1 cellular context compared by ENCODE assay signal in the genomic region with DNA sequence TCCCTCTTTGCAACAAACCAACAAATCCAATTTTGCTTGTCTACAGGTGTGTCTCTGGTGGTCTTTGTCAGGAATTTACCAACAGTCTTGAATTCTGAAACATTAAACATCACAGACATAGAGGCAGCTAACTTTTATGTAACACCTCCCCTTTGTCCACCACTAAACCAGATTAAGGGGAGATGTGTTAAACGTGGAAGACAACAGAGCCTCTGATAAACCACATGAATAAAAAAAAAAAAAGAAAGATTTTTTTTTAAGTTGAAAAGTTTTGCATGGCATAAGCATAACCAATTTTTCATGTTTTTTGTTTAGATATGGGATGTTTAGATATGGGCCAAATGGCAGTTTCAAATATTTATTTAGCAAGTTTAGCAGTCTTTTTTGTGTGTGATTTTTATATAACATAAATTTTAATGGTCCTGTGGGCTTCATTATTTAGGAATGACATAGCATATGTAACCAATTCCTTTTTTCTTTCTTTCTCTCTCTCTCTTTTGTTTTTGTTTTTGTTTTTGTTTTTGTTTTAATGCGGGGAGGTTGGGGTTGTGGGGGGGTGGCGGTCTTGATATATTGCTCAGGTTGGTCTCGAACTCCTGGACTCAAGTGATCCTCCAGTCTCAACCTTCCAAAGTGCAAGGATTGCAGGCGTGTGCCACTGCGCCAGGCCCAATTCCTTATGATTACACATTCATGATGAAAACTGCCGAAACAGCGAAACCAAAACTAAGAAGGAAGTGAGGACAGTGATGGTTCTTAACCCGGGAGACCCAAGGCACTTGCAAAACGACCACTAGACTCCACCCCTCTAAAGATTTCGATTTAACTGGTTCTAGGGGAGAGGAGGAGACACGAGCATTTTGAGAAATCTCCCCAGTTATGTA.
TF ChIP-seq lines count a peak whose summit lies in the region.

No MANE protein-coding gene starts in this region.

TF ChIP-seq in K562, 482 proteins besides CTCF, POLR2A, EP300 and RAD21 (continued from another document):
- TF ChIP-seq, protein P1, sequence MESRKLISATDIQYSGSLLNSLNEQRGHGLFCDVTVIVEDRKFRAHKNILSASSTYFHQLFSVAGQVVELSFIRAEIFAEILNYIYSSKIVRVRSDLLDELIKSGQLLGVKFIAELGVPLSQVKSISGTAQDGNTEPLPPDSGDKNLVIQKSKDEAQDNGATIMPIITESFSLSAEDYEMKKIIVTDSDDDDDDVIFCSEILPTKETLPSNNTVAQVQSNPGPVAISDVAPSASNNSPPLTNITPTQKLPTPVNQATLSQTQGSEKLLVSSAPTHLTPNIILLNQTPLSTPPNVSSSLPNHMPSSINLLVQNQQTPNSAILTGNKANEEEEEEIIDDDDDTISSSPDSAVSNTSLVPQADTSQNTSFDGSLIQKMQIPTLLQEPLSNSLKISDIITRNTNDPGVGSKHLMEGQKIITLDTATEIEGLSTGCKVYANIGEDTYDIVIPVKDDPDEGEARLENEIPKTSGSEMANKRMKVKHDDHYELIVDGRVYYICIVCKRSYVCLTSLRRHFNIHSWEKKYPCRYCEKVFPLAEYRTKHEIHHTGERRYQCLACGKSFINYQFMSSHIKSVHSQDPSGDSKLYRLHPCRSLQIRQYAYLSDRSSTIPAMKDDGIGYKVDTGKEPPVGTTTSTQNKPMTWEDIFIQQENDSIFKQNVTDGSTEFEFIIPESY (CRISPR knock-in tag; IDR thresholded peaks at IDR 0.05), result no peak
- TF ChIP-seq SMAD4 (CRISPR knock-in tag; conservative IDR thresholded peaks at IDR 0.05) (no peak), SUPT5H (IDR thresholded peaks at IDR 0.05) (no peak), PCBP2 (IDR thresholded peaks at IDR 0.05; ENCODE audit: low read depth, low read length, poor library complexity, severe bottlenecking) (no peak), XRCC5 (IDR thresholded peaks at IDR 0.05; ENCODE audit: low read depth, low read length) (no peak), DNMT1 (IDR thresholded peaks at IDR 0.05) (no peak), ESRRA (IDR thresholded peaks at IDR 0.05; ENCODE audit: borderline replicate concordance, low read depth) (no peak), BCOR (IDR thresholded peaks at IDR 0.05) (peak; percentile 74), SNIP1 (IDR thresholded peaks at IDR 0.05; ENCODE audit: low read depth) (peak; percentile 47)
- TF ChIP-seq, protein P2, sequence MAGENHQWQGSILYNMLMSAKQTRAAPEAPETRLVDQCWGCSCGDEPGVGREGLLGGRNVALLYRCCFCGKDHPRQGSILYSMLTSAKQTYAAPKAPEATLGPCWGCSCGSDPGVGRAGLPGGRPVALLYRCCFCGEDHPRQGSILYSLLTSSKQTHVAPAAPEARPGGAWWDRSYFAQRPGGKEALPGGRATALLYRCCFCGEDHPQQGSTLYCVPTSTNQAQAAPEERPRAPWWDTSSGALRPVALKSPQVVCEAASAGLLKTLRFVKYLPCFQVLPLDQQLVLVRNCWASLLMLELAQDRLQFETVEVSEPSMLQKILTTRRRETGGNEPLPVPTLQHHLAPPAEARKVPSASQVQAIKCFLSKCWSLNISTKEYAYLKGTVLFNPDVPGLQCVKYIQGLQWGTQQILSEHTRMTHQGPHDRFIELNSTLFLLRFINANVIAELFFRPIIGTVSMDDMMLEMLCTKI (IDR thresholded peaks at IDR 0.05; ENCODE audit: partially characterized antibody), result no peak
TF ChIP-seq in K562: peak in this region for 96.
